Comparison of ENCODE assay signal across 14 cellular contexts in the genomic region with DNA sequence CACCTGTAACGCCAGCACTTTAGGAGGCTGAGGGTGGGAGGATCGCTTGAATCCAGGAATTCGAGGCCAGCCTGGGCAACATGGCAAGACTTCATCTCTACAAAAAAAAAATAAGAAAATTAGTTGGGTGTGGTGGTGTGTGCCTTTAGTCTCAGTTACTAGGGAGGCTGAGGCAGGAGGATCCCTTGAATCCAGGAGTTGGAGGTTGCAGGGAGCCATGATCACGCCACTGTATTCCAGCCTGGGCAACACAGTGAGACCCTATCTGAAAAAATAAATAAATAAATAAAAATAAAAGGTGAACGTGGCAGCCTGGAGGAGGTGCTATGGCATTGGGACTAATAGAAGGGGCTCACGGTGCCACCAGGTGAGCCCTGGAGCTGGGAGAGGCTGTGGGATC.
"Had no signal": no experiment of that assay in that cellular context is flagged by ENCODE, and none has a peak within 500 bp of the region (broad histone marks: within the 10 kb centered on the region; RNA-seq: fewer than 3 reads in every experiment).

No MANE protein-coding gene starts in this region.

- FAIRE-seq: endometrium had no signal

- H3K27me3 ChIP-seq: esophagus squamous epithelium, foreskin keratinocyte, hepatocyte, ovary, testis, tibial nerve had no signal

- H2AFZ ChIP-seq: hepatocyte had no signal

- H3K4me3 ChIP-seq: esophagus squamous epithelium, hepatocyte, ovary, smooth muscle cell, testis, tibial nerve had no signal

- ATAC-seq: foreskin keratinocyte; natural killer cell; stimulated activated effector memory CD8-positive, alpha-beta T cell treated with anti-CD3 and anti-CD28 coated beads, Interleukin-12 subunit alpha, Interleukin-12 subunit beta, amount 100 ng/mL, for 72 hours had no signal

- DNase-seq: effector memory CD4-positive, alpha-beta T cell; esophagus squamous epithelium; foreskin keratinocyte; natural killer cell; nucleus accumbens; stimulated activated CD4-positive, alpha-beta T cell treated with anti-CD3 and anti-CD28 coated beads, Interleukin-4, amount 100 ng/mL, for 1 hour; stimulated activated CD8-positive, alpha-beta memory T cell treated with anti-CD3 and anti-CD28 coated beads, Interleukin-4, amount 100 ng/mL, for 48 hours had no signal

- H3K36me3 ChIP-seq: esophagus squamous epithelium, ovary, tibial nerve had no signal

- H3K27ac ChIP-seq: foreskin keratinocyte, hepatocyte, testis had no signal

- H3K9me3 ChIP-seq: esophagus squamous epithelium, ovary, testis, tibial nerve had no signal

- H3K4me2 ChIP-seq: hepatocyte, smooth muscle cell had no signal

- H3K4me1 ChIP-seq: foreskin keratinocyte had no signal
